In genomic region chr9:33466565-33467495, GRCh38 we compare ENCODE assay signal across 9 cellular contexts. TPM values are rescaled to one million over a fixed set of nuclear protein-coding genes. Genes with fewer than 3 reads are reported as not detected.
A peak's percentile ranks its signal among the peaks of the same experiment; 100 is the strongest.
DNase-seq lines count a peak whose midpoint lies in the region; ATAC-seq, FAIRE-seq and TF ChIP-seq lines count a peak whose summit lies in the region.
"Had no signal": no experiment of that assay in that cellular context is flagged by ENCODE, and none has a peak within 500 bp of the region (broad histone marks: within the 10 kb centered on the region; RNA-seq: fewer than 3 reads in every experiment).

No MANE protein-coding gene starts in this region.

- H3K4me3 ChIP-seq in DOHH2 (ENCODE audit: low read length): no peak overlapping the region
- no peak overlapping the region for H3K4me3 ChIP-seq in bronchial epithelial cell (ENCODE audit: low read depth, low read length)
- H3K4me3 ChIP-seq in liver (ENCODE audit: low read depth in 1 of 3, low read length in 3 of 3): no peak overlapping the region

- DNase-seq in HuH-7.5 (ENCODE audit: low spot score) (peak; percentile 71), bronchial epithelial cell (ENCODE audit: low read depth) (no peak), kidney glomerular epithelial cell (lab: John Stamatoyannopoulos, UW) (no peak), NCI-H524 treated with DMSO at 0.1 percent for 48 hours (lab: John Stamatoyannopoulos, UW) (no peak)
- DNase-seq in stimulated activated CD8-positive, alpha-beta memory T cell treated with anti-CD3 and anti-CD28 coated beads, Interleukin-15, amount 100 ng/mL, for 24 hours (ENCODE audit: low read depth): peak; percentile 39

- TF ChIP-seq RAD21 in liver (IDR thresholded peaks at IDR 0.05): peak; percentile 88 to 94

- H3K4me2 ChIP-seq in DOHH2 (ENCODE audit: low read length): no peak overlapping the region

- no peaks in the 10 kb centered on the region for H4K20me1 ChIP-seq in DOHH2 (ENCODE audit: control insufficient read depth, insufficient read depth, low read depth, low read length)

- TF ChIP-seq CTCF in DOHH2 (IDR thresholded peaks at IDR 0.05; ENCODE audit: low read depth, low read length, poor library complexity, severe bottlenecking) (peak; percentile 91), bronchial epithelial cell (IDR thresholded peaks at IDR 0.05; ENCODE audit: insufficient read depth, low read length, severe bottlenecking) (peak; percentile 100), liver (IDR thresholded peaks at IDR 0.05; ENCODE audit: low read depth, low read length, missing input control) (peak; percentile 95)

- H3K27ac ChIP-seq in DOHH2 (ENCODE audit: low read depth, low read length) (no peak overlapping the region), liver (ENCODE audit: low read depth in 1 of 2, low read length in 2 of 2) (no peak overlapping the region)

- FAIRE-seq in bronchial epithelial cell (lab: Jason Lieb, UNC): peak; percentile 62

- no peaks in the 10 kb centered on the region for H3F3A ChIP-seq in DOHH2 (ENCODE audit: control insufficient read depth, insufficient read depth)

- ATAC-seq in activated CD4-positive, CD25-positive, alpha-beta regulatory T cell treated with anti-CD3 and anti-CD28 coated beads, Interleukin-2, amount 50 U/mL, for 24 hours: peak; percentile 67 to 75

- H3K4me1 ChIP-seq in DOHH2 (ENCODE audit: control insufficient read depth, low read length): peaks cover 6% of the 10 kb centered on the region
- peaks cover 0 to under 1% (median 0%) of the 10 kb centered on the region in 4 donors for H3K4me1 ChIP-seq in liver (ENCODE audit: control insufficient read depth in 4 of 4, insufficient read depth in 4 of 4, low read length in 3 of 4)

- H3K9ac ChIP-seq in liver (ENCODE audit: low read depth in 1 of 2, low read length in 2 of 2): no peak overlapping the region

- no peaks in the 10 kb centered on the region for H3K27me3 ChIP-seq in DOHH2 (ENCODE audit: control insufficient read depth, low read length)
- H3K27me3 ChIP-seq in bronchial epithelial cell (ENCODE audit: control insufficient read depth, insufficient read depth, low read length): no peaks in the 10 kb centered on the region
- no peaks in the 10 kb centered on the region for H3K27me3 ChIP-seq in liver (ENCODE audit: control insufficient read depth in 4 of 4, insufficient read depth in 4 of 4, low read length in 3 of 4)

- no peaks in the 10 kb centered on the region for H3K9me2 ChIP-seq in DOHH2 (replicated peaks; ENCODE audit: control insufficient read depth, low read length)

- H3K36me3 ChIP-seq in DOHH2 (ENCODE audit: control insufficient read depth, low read length) (peaks cover 97% of the 10 kb centered on the region), bronchial epithelial cell (ENCODE audit: control insufficient read depth, insufficient read depth, low read length) (peaks cover 64% of the 10 kb centered on the region), liver (ENCODE audit: control insufficient read depth in 4 of 4, insufficient read depth in 3 of 4, low read depth in 1 of 4, low read length in 3 of 4) (peaks cover 32 to 93% (median 57%) of the 10 kb centered on the region in 4 donors)

- H3K9me3 ChIP-seq in DOHH2 (ENCODE audit: control insufficient read depth, insufficient read depth, low read length) (no peaks in the 10 kb centered on the region), liver (ENCODE audit: control insufficient read depth in 4 of 4, low read length in 3 of 4) (no peaks in the 10 kb centered on the region)

- WGBS in liver: 72% methylated on average over 24 of the region's 24 CpGs

- H3K79me2 ChIP-seq in DOHH2 (ENCODE audit: control insufficient read depth, low read length): peaks cover 10% of the 10 kb centered on the region

TF ChIP-seq in liver, 16 proteins besides CTCF, POLR2A, EP300 and RAD21:
- TF ChIP-seq EGR1 (IDR thresholded peaks at IDR 0.05; ENCODE audit: low read depth in 2 of 2) (no peak), HNF4A (conservative IDR thresholded peaks at IDR 0.05) (peak in 1 of 2 donors; percentile 7)

RNA-seq across cellular contexts. Expression of gene NOL6, which starts 6.9 kb away (rescaled TPM):
- total RNA-seq in bronchial epithelial cell (21.0 and 35.3 TPM in 2 replicates), liver (10 to 100 TPM; 10.6 to 20.2 TPM)
- polyA plus RNA-seq in liver: 10 to 100 TPM in 1 of 2 donors, 1 to 10 TPM in 1; 8.8 to 16.9 TPM

RNA-seq across cellular contexts. Expression of gene AQP3, which starts 19.4 kb away (rescaled TPM):
- 47.7 and 363 TPM in 2 replicates for total RNA-seq in bronchial epithelial cell
- total RNA-seq in liver: 100 to 1,000 TPM in 1 of 2 donors, 10 to 100 TPM in 1; 60.5 to 109 TPM
- polyA plus RNA-seq in liver: 100 to 1,000 TPM in 1 of 2 donors, 10 to 100 TPM in 1; 65.7 to 124 TPM

RNA-seq across cellular contexts. Expression of gene ANKRD18B, which starts 57.2 kb away (rescaled TPM):
- total RNA-seq in bronchial epithelial cell: 5.8 and 6.0 TPM in 2 replicates
- 1 to 10 TPM in 1 of 2 donors, under 1 TPM in 1; 0.59 to 1.9 TPM for total RNA-seq in liver
- polyA plus RNA-seq in liver: under 1 TPM in 1 of 2 donors, not detected in 1; 0.01 TPM
- total RNA-seq: RPMI7951 had no signal

Comparison
In these comparisons a context has a peak if more than half of its experiments do, and no peak if none do; other contexts are left out.
1. DNase-seq: peak in HuH-7.5 (single experiment) and stimulated activated CD8-positive, alpha-beta memory T cell treated with anti-CD3 and anti-CD28 coated beads, Interleukin-15, amount 100 ng/mL, for 24 hours (single experiment); none in bronchial epithelial cell (single experiment), kidney glomerular epithelial cell (single experiment) and NCI-H524 treated with DMSO at 0.1 percent for 48 hours (single experiment).
2. Peak in every context shown above with its lines, with median percentiles within 50 percentile points of each other: CTCF ChIP-seq.